Comparison of ENCODE assay signal across 9 cellular contexts in the genomic region with DNA sequence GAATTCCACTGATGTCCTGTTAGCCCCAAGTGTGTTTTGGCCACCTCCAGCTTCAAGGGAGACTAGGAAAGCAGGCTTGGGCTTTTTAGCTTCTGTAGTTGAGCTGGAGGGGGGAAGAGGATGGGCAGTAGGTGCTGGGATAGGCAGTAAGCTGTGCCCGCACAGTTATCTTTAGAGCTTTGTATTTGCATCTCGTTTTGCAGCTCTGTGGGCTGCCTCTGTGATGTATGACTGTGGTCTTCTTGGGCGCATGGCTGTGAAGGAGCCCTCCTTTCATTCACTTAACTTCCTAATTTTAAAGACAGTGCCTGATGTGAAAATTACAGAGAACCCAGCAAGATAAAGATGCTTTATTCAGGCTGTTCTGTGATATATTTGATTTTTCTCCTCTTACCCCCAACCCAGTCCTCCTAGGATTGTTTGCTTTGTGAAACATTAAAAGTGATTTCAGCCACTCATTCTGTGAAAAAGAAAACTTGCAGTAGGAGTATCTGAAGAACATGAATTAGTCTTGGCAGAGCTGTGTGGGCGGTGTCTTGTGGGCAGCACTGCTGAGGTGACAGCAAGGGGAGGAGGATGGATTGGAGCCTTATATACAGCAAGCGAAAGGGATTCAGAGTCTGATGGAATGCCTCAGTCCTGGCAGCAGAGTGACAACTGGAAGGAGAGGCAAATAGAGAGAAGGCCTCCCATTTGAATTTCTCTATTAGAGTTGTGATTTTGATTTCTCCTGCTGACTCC.
DNase-seq lines count a peak whose midpoint lies in the region; ATAC-seq and TF ChIP-seq lines count a peak whose summit lies in the region.
"Had no signal": no experiment of that assay in that cellular context is flagged by ENCODE, and none has a peak within 500 bp of the region (broad histone marks: within the 10 kb centered on the region; RNA-seq: fewer than 3 reads in every experiment).

No MANE protein-coding gene starts in this region.

- no peak overlapping the region for H3K27ac Mint-ChIP-seq in activated T-helper 17 cell treated with anti-CD3 and anti-CD28 coated beads, Interleukin-2, amount 50 U/mL, for 72 hours

- peaks cover 0 to 13% (median 0%) of the 10 kb centered on the region in 9 donors for H3K4me1 ChIP-seq in heart right ventricle

- TF ChIP-seq POLR2A in lower leg skin (IDR thresholded peaks at IDR 0.05), result no peak

- H3K4me3 ChIP-seq in heart right ventricle (no peak overlapping the region), lower leg skin (ENCODE audit: low read depth, poor library complexity, severe bottlenecking) (no peak overlapping the region)

- no peaks in the 10 kb centered on the region for H3K27me3 ChIP-seq in heart right ventricle

- 89 to 92% methylated on average over 5 of the region's 5 CpGs for WGBS in heart right ventricle, 2 donors
- WGBS in lower leg skin, 2 donors, result 85 to 88% methylated on average over 5 of the region's 5 CpGs

- H3K9me3 Mint-ChIP-seq in activated T-helper 17 cell treated with anti-CD3 and anti-CD28 coated beads, Interleukin-2, amount 50 U/mL, for 72 hours, result peaks cover 5% of the 10 kb centered on the region

- TF ChIP-seq CTCF in heart right ventricle (IDR thresholded peaks at IDR 0.05) (no peak), lower leg skin (IDR thresholded peaks at IDR 0.05) (no peak)

- peaks cover 0 to 71% (median 18%) of the 10 kb centered on the region in 9 donors for H3K36me3 ChIP-seq in heart right ventricle

- DNase-seq in stimulated activated CD4-positive, alpha-beta T cell treated with anti-CD3 and anti-CD28 coated beads, Interleukin-12 subunit alpha, Interleukin-12 subunit beta, amount 100 ng/mL, for 48 hours (ENCODE audit: low read depth in 2 of 3, low spot score in 1 of 3), result peak; percentile 44 to 61 (median 50)
- no peak for DNase-seq in heart right ventricle
- DNase-seq in activated gamma-delta T cell (lab: John Stamatoyannopoulos, UW), result no peak
- no peak for DNase-seq in lower leg skin (ENCODE audit: low spot score in 2 of 2)
- no peak for DNase-seq in activated CD4-positive, CD25-positive, alpha-beta regulatory T cell treated with anti-CD3 and anti-CD28 coated beads, Interleukin-2, amount 50 U/mL, for 72 hours
- DNase-seq: KG1 had no signal

- no peak overlapping the region for H3K4me3 Mint-ChIP-seq in activated T-helper 17 cell treated with anti-CD3 and anti-CD28 coated beads, Interleukin-2, amount 50 U/mL, for 72 hours

- H3K27me3 Mint-ChIP-seq in activated T-helper 17 cell treated with anti-CD3 and anti-CD28 coated beads, Interleukin-2, amount 50 U/mL, for 72 hours, result no peaks in the 10 kb centered on the region

- intact Hi-C loops in heart right ventricle (cut with DNase I) (no loop called here), lower leg skin (cut with DNase I; ENCODE audit: low total_unique reads) (no loop called here)

- peaks cover 58% of the 10 kb centered on the region for H3K36me3 Mint-ChIP-seq in activated T-helper 17 cell treated with anti-CD3 and anti-CD28 coated beads, Interleukin-2, amount 50 U/mL, for 72 hours (ENCODE audit: low read depth)

- peaks cover 0 to 21% (median 4%) of the 10 kb centered on the region in 11 donors for H3K9me3 ChIP-seq in heart right ventricle

- H3K4me1 Mint-ChIP-seq in activated T-helper 17 cell treated with anti-CD3 and anti-CD28 coated beads, Interleukin-2, amount 50 U/mL, for 72 hours, result peaks cover 13% of the 10 kb centered on the region

- H3K27ac ChIP-seq in heart right ventricle, result no peak overlapping the region

- ATAC-seq in GM18519 (IDR thresholded peaks at IDR 0.05; ENCODE audit: low FRiP score, unreplicated experiment) (peak; percentile 63), HG03175 (IDR thresholded peaks at IDR 0.05; ENCODE audit: unreplicated experiment) (peak; percentile 79), heart right ventricle (no peak)
- peak; percentile 82 for ATAC-seq in activated T-helper 17 cell treated with anti-CD3 and anti-CD28 coated beads, Interleukin-2, amount 50 U/mL, for 72 hours (replicated peaks)

Comparison
In these comparisons a context has a peak if more than half of its experiments do, and no peak if none do; other contexts are left out.
1. ATAC-seq: peak in GM18519 (single experiment), HG03175 (single experiment) and activated T-helper 17 cell treated with anti-CD3 and anti-CD28 coated beads, Interleukin-2, amount 50 U/mL, for 72 hours (single experiment); none in heart right ventricle (0 of 8).
2. DNase-seq: peak in stimulated activated CD4-positive, alpha-beta T cell treated with anti-CD3 and anti-CD28 coated beads, Interleukin-12 subunit alpha, Interleukin-12 subunit beta, amount 100 ng/mL, for 48 hours (3 of 3); none in heart right ventricle (0 of 2), activated gamma-delta T cell (single experiment), lower leg skin (0 of 2) and activated CD4-positive, CD25-positive, alpha-beta regulatory T cell treated with anti-CD3 and anti-CD28 coated beads, Interleukin-2, amount 50 U/mL, for 72 hours (single experiment).